23 cellular contexts compared by ENCODE assay signal in the genomic region with DNA sequence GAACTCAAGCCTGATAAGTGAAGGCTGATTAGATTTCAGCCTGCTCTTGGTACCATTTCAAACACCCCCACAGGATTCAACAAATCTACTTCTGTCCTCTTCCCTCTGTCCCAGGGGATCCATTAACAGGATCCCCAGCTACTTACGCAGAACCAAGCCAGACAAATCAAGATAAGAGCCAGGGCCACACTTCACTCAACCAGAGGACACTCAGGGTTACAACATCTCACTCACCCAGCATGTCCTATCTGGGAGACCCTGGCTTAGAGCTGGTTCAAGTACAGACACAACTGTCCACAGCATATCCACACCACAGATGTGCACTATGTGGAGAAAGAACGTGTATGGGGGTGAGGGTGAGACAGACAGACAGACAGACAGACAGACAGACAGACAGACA.
DNase-seq lines count a peak whose midpoint lies in the region; ATAC-seq, FAIRE-seq and TF ChIP-seq lines count a peak whose summit lies in the region.
"Had no signal": no experiment of that assay in that cellular context is flagged by ENCODE, and none has a peak within 500 bp of the region (broad histone marks: within the 10 kb centered on the region; RNA-seq: fewer than 3 reads in every experiment).

No MANE protein-coding gene starts in this region.

- H3K4me3 ChIP-seq in SK-N-SH (ENCODE audit: low read depth in 2 of 2, low read length in 1 of 2) (no peak overlapping the region), K562 (no peak overlapping the region)
- H3K4me3 ChIP-seq in effector memory CD4-positive, alpha-beta T cell (ENCODE audit: insufficient read depth, low read depth, low read length, poor library complexity, severe bottlenecking) = no peak overlapping the region
- H3K4me3 ChIP-seq: BLaER1, heart right ventricle, upper lobe of right lung had no signal

- no peaks in the 10 kb centered on the region for H3K36me3 Mint-ChIP-seq in mesothelial cell of epicardium

- H3F3A ChIP-seq in SK-N-SH (replicated peaks; ENCODE audit: insufficient read depth) = peaks cover 35% of the 10 kb centered on the region

- no peak for TF ChIP-seq RAD21 in SK-N-SH (IDR thresholded peaks at IDR 0.05; ENCODE audit: low read length)
- TF ChIP-seq RAD21 in K562 (CRISPR knock-in tag; conservative IDR thresholded peaks at IDR 0.05 in 1 of 2, IDR thresholded peaks at IDR 0.05 in 1 of 2) = no peak

- H3K9ac ChIP-seq in SK-N-SH = no peak overlapping the region
- no peak overlapping the region for H3K9ac ChIP-seq in K562 (ENCODE audit: insufficient read depth in 1 of 2, low read depth in 2 of 2, low read length in 2 of 2)
- H3K9ac ChIP-seq: BLaER1 had no signal

- no peak for ATAC-seq in SK-N-SH treated with all-trans-retinoic acid at 6 μM for 48 hours
- no peak; the same call in 2 of the 3 replicates for ATAC-seq in K562
- ATAC-seq: upper lobe of right lung had no signal

- H3K9me1 ChIP-seq in K562 (ENCODE audit: control insufficient read depth, insufficient read depth, low read length) = no peaks in the 10 kb centered on the region

- H3K4me3 Mint-ChIP-seq in mesothelial cell of epicardium = no peak overlapping the region

- 86% methylated on average over 2 of the region's 2 CpGs for WGBS in SK-N-SH (ENCODE audit: low lambda C conversion rate)
- 0% methylated on average over 2 of the region's 2 CpGs for WGBS in K562 (ENCODE audit: insufficient coverage, low coverage, missing lambda C conversion rate)

- FAIRE-seq in K562 (lab: Jason Lieb, UNC) = no peak
- FAIRE-seq: D721Med, endometrium, HTR-8/SVneo had no signal

- H3K27ac ChIP-seq in SK-N-SH (ENCODE audit: low read depth in 2 of 2, low read length in 1 of 2) (peak overlapping the region in 1 of 2 experiments; percentile 96; a peak in 2 of 4 replicates), K562 (ENCODE audit: extremely low read depth, low read depth, low read length) (no peak overlapping the region)
- H3K27ac ChIP-seq in effector memory CD4-positive, alpha-beta T cell (ENCODE audit: insufficient read depth, low read length, poor library complexity, severe bottlenecking) = no peak overlapping the region
- H3K27ac ChIP-seq: BLaER1, heart right ventricle, upper lobe of right lung had no signal

- TF ChIP-seq POLR2A in K562 (conservative IDR thresholded peaks at IDR 0.05) = no peak

- BruUV-seq in K562 (replicated peaks; lab: Mats Ljungman, UMichigan) = no TSS peak

- H3K4me2 ChIP-seq in SK-N-SH (no peak overlapping the region), K562 (ENCODE audit: insufficient read depth, low read length) (no peak overlapping the region)
- H3K4me2 ChIP-seq: BLaER1 had no signal

- no peaks in the 10 kb centered on the region for H4K20me1 ChIP-seq in SK-N-SH (ENCODE audit: insufficient read depth)
- H4K20me1 ChIP-seq in K562 (replicated peaks; ENCODE audit: control insufficient read depth, insufficient read depth, low read length) = no peaks in the 10 kb centered on the region
- H4K20me1 ChIP-seq: BLaER1 had no signal

- peaks cover 10 to 16% of the 10 kb centered on the region in 2 experiments for H3K4me1 ChIP-seq in SK-N-SH (ENCODE audit: control insufficient read depth in 1 of 2, insufficient read depth in 2 of 2, low read depth in 1 of 2, low read length in 1 of 2)
- peaks cover 0 to 3% of the 10 kb centered on the region in 2 experiments; a peak in 1 of 5 replicates for H3K4me1 ChIP-seq in K562 (replicated peaks in 1 of 2; ENCODE audit: control insufficient read depth in 2 of 2, insufficient read depth in 2 of 2, low read length in 2 of 2)
- H3K4me1 ChIP-seq in effector memory CD4-positive, alpha-beta T cell (ENCODE audit: control insufficient read depth, insufficient read depth, low read length, poor library complexity, severe bottlenecking) = no peaks in the 10 kb centered on the region
- H3K4me1 ChIP-seq: upper lobe of right lung had no signal

- CTCF ChIA-PET in SK-N-SH (lab: Yijun Ruan, JAX) (no interaction called here), K562 (lab: Yijun Ruan, JAX; ENCODE audit: low intra/inter-chr PET ratio) (no interaction called here)

- no peaks in the 10 kb centered on the region for H3K9me3 ChIP-seq in SK-N-SH
- H3K9me3 ChIP-seq in K562 (replicated peaks; ENCODE audit: control insufficient read depth, insufficient read depth, low read depth, low read length) = no peaks in the 10 kb centered on the region
- H3K9me3 ChIP-seq in effector memory CD4-positive, alpha-beta T cell (ENCODE audit: control insufficient read depth, low read length) = no peaks in the 10 kb centered on the region
- H3K9me3 ChIP-seq: BLaER1, heart right ventricle, upper lobe of right lung had no signal

- no peaks in the 10 kb centered on the region for H3K27me3 ChIP-seq in SK-N-SH (ENCODE audit: insufficient read depth)
- no peaks in the 10 kb centered on the region; a peak in 1 of 5 replicates for H3K27me3 ChIP-seq in K562 (ENCODE audit: control insufficient read depth in 2 of 2, insufficient read depth in 2 of 2, low read length in 2 of 2)
- H3K27me3 ChIP-seq in effector memory CD4-positive, alpha-beta T cell (replicated peaks; ENCODE audit: control insufficient read depth, insufficient read depth, low read length, poor library complexity, severe bottlenecking) = no peaks in the 10 kb centered on the region
- H3K27me3 ChIP-seq: BLaER1, heart right ventricle, upper lobe of right lung had no signal

- H2AFZ ChIP-seq in SK-N-SH (ENCODE audit: low read depth) (no peak overlapping the region), K562 (ENCODE audit: low read depth, low read length) (no peak overlapping the region)

- peak overlapping the region; percentile 3 for H3K27ac Mint-ChIP-seq in mesothelial cell of epicardium

- in situ Hi-C loops in K562 (cut with MboI) = no loop called here
- in situ Hi-C loops in G401 (cut with HindIII; ENCODE audit: low sequenced_read_pairs) = no loop called here

- TF ChIP-seq EP300 in SK-N-SH (IDR thresholded peaks at IDR 0.05; ENCODE audit: borderline replicate concordance in 1 of 2, low read depth in 1 of 2, low read length in 1 of 2) (no peak), K562 (IDR thresholded peaks at IDR 0.05; ENCODE audit: low read length) (no peak)

- no peaks in the 10 kb centered on the region for H3K36me3 ChIP-seq in SK-N-SH (replicated peaks in 1 of 2; ENCODE audit: control insufficient read depth in 1 of 2, insufficient read depth in 2 of 2, low read length in 1 of 2)
- no peaks in the 10 kb centered on the region for H3K36me3 ChIP-seq in K562 (ENCODE audit: control insufficient read depth, insufficient read depth, low read length)
- H3K36me3 ChIP-seq in effector memory CD4-positive, alpha-beta T cell (ENCODE audit: control insufficient read depth, insufficient read depth, low read length) = peaks cover 3% of the 10 kb centered on the region
- H3K36me3 ChIP-seq: upper lobe of right lung had no signal

- H3K9me3 Mint-ChIP-seq in mesothelial cell of epicardium = peaks cover 20% of the 10 kb centered on the region

- no peaks in the 10 kb centered on the region for H3K9me2 ChIP-seq in SK-N-SH

- TF ChIP-seq CTCF in SK-N-SH (IDR thresholded peaks at IDR 0.05) (no peak), K562 (IDR thresholded peaks at IDR 0.05 in 2 of 3, conservative IDR thresholded peaks at IDR 0.05 in 1 of 3; ENCODE audit: insufficient read depth in 2 of 3, low read depth in 1 of 3, low read length in 3 of 3) (no peak), mesothelial cell of epicardium (IDR thresholded peaks at IDR 0.05; ENCODE audit: unreplicated experiment) (no peak)

- H3K4me1 Mint-ChIP-seq in mesothelial cell of epicardium = no peaks in the 10 kb centered on the region

- intact Hi-C loops in K562 (cut with micrococcal nuclease) = no loop called here

- POLR2A ChIA-PET in SK-N-SH (lab: Yijun Ruan, JAX) (no interaction called here), K562 (lab: Yijun Ruan, JAX) (no interaction called here)

- no peaks in the 10 kb centered on the region for H3K27me3 Mint-ChIP-seq in mesothelial cell of epicardium (ENCODE audit: low read depth)

- peak; percentile 17 for DNase-seq in SK-N-SH
- peak; percentile 14 for DNase-seq in GF-D8 (lab: John Stamatoyannopoulos, UW)
- DNase-seq in K562 (ENCODE audit: extremely low read depth in 1 of 4, low spot score in 3 of 4) = peak in 1 of 4 experiments; percentile 21
- no peak for DNase-seq in mesothelial cell of epicardium (ENCODE audit: low spot score in 2 of 2, unreplicated experiment in 2 of 2)
- DNase-seq in G401 (ENCODE audit: low spot score) = no peak
- DNase-seq in COLO668 (lab: John Stamatoyannopoulos, UW; ENCODE audit: unreplicated experiment) = no peak
- DNase-seq in effector memory CD4-positive, alpha-beta T cell = no peak
- DNase-seq: 8988T; activated CD4-positive, alpha-beta T cell treated with anti-CD3 and anti-CD28 coated beads for 48 hours; activated effector memory CD4-positive, alpha-beta T cell treated with Interleukin-2 at 50 U/mL for 16 hours; aorta; EL; heart right ventricle; NCI-H1105; NCI-H2081 treated with DMSO at 0.1 percent for 48 hours; nucleus accumbens; stimulated activated CD4-positive, alpha-beta T cell treated with anti-CD3 and anti-CD28 coated beads, Interleukin-12 subunit alpha, Interleukin-12 subunit beta, amount 100 ng/mL, for 4 hours; upper lobe of right lung had no signal

- H3K79me2 ChIP-seq in SK-N-SH (ENCODE audit: insufficient read depth) (peaks cover 6% of the 10 kb centered on the region; the same call in 1 of the 2 replicates), K562 (ENCODE audit: control insufficient read depth, insufficient read depth, low read length) (no peaks in the 10 kb centered on the region)

TF ChIP-seq in SK-N-SH, 30 proteins besides CTCF, POLR2A, EP300 and RAD21 (continues in another document):
- TF ChIP-seq YY1 (IDR thresholded peaks at IDR 0.05; ENCODE audit: low read depth) = no peak

TF ChIP-seq in K562, 482 proteins besides CTCF, POLR2A, EP300 and RAD21:
- no peak for TF ChIP-seq FOS (IDR thresholded peaks at IDR 0.05; ENCODE audit: extremely low read depth, insufficient read length)
- TF ChIP-seq ZNF175 (CRISPR knock-in tag; IDR thresholded peaks at IDR 0.05; ENCODE audit: low read depth) = 0 out of 2 replicates have a peak, but pooled peaks have one; percentile 61
- no peak for TF ChIP-seq SMARCA5 (IDR thresholded peaks at IDR 0.05)
- peak; percentile 55; the same call in 1 of the 2 replicates for TF ChIP-seq ZNF589 (CRISPR knock-in tag; IDR thresholded peaks at IDR 0.05; ENCODE audit: low read depth)
- TF ChIP-seq SMAD4 (CRISPR knock-in tag; conservative IDR thresholded peaks at IDR 0.05) = 0 out of 2 replicates have a peak, but pooled peaks have one; percentile 51

Comparison
In these comparisons a context has a peak if more than half of its experiments do, and no peak if none do; other contexts are left out.
1. DNase-seq: peak in SK-N-SH (single experiment) and GF-D8 (single experiment); none in mesothelial cell of epicardium (0 of 2), G401 (single experiment), COLO668 (single experiment) and effector memory CD4-positive, alpha-beta T cell (0 of 3).